Comparison of ENCODE assay signal across 18 cellular contexts in the genomic region with DNA sequence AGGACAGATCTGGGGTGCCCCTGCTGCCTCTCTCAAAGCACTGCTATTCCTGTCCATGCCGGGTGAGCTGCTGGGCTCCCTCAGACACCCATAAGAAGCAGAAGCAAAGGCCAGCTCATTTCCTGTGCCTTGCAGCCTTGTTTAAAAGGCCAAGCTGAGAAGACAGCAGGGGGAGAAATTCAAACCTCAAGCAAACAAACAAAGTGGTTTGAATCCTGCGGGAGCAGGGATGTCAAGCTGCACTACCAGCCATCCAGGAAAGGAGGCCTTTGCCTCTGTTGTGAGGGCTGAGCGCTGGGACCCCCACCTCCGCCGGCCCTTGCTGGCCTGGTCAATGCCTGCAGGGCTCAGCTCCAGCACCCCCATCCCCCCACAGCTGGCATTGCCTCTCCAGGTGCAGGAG.
DNase-seq lines count a peak whose midpoint lies in the region; ATAC-seq and TF ChIP-seq lines count a peak whose summit lies in the region.
"Had no signal": no experiment of that assay in that cellular context is flagged by ENCODE, and none has a peak within 500 bp of the region (broad histone marks: within the 10 kb centered on the region; RNA-seq: fewer than 3 reads in every experiment).

No MANE protein-coding gene starts in this region.

- DNase-seq in GM23338 (ENCODE audit: low spot score) (peak; percentile 37), NCI-H2081 (lab: John Stamatoyannopoulos, UW) (peak; percentile 41 to 80), NCI-H748 treated with DMSO at 0.1 percent for 48 hours (lab: John Stamatoyannopoulos, UW) (peak; percentile 49), left kidney (ENCODE audit: low read depth, low spot score) (peak; percentile 17), Caco-2 (no peak), AG08396 (ENCODE audit: low spot score) (no peak)
- DNase-seq: activated CD8-positive, alpha-beta memory T cell treated with anti-CD3 and anti-CD28 coated beads for 24 hours; amniotic stem cell; effector memory CD4-positive, alpha-beta T cell; naive thymus-derived CD4-positive, alpha-beta T cell; psoas muscle had no signal

- peaks cover 94% of the 10 kb centered on the region for H3K9me3 Mint-ChIP-seq in GM23338
- no peaks in the 10 kb centered on the region for H3K9me3 Mint-ChIP-seq in Caco-2 (ENCODE audit: unreplicated experiment)
- H3K9me3 Mint-ChIP-seq: T-helper 1 cell treated with Interleukin-12 subunit alpha and Interleukin-12 subunit beta and Interleukin-4 antibody, amounts not matched to agents 30 μg/mL and 1 μg/mL, for 36 hours had no signal

- H3K27me3 Mint-ChIP-seq in GM23338 (ENCODE audit: insufficient read depth, low read depth, poor library complexity) (peaks cover 3% of the 10 kb centered on the region), Caco-2 (ENCODE audit: insufficient read depth, unreplicated experiment) (no peaks in the 10 kb centered on the region)
- H3K27me3 Mint-ChIP-seq: stimulated activated memory B cell treated with anti-CD40 and anti-IgM and Interleukin-4, amounts not matched to agents 10 μg/mL and 1 μg/mL and 100 μg/mL, for 72 hours had no signal

- H3K27ac ChIP-seq in GM23338 (ENCODE audit: low read depth): no peak overlapping the region
- H3K27ac ChIP-seq: psoas muscle, thyroid gland had no signal

- no peak overlapping the region for H3K4me2 ChIP-seq in GM23338

- no peaks in the 10 kb centered on the region for H3K9me2 ChIP-seq in GM23338 (ENCODE audit: insufficient read depth)

- peaks cover 2% of the 10 kb centered on the region; the same call in 2 of the 3 replicates for H3K4me1 Mint-ChIP-seq in GM23338
- H3K4me1 Mint-ChIP-seq in Caco-2 (ENCODE audit: low read depth, unreplicated experiment): no peaks in the 10 kb centered on the region
- H3K4me1 Mint-ChIP-seq: central memory CD8-positive, alpha-beta T cell; naive thymus-derived CD4-positive, alpha-beta T cell; stimulated activated memory B cell treated with anti-CD40 and anti-IgM and Interleukin-4, amounts not matched to agents 10 μg/mL and 1 μg/mL and 100 μg/mL, for 72 hours had no signal

- H3K4me3 ChIP-seq in GM23338 (no peak overlapping the region), Caco-2 (ENCODE audit: low read depth, low read length) (no peak overlapping the region)
- H3K4me3 ChIP-seq: K562, psoas muscle, thyroid gland had no signal

- H3K79me2 ChIP-seq in GM23338 (replicated peaks; ENCODE audit: insufficient read depth): no peaks in the 10 kb centered on the region

- H3K4me1 ChIP-seq in GM23338 (ENCODE audit: insufficient read depth) (peaks cover 3% of the 10 kb centered on the region; the same call in 1 of the 2 replicates), Caco-2 (no peaks in the 10 kb centered on the region)
- H3K4me1 ChIP-seq: psoas muscle, thyroid gland had no signal

- H2AFZ ChIP-seq in GM23338: peak overlapping the region; percentile 66; the same call in 1 of the 2 replicates

- no peaks in the 10 kb centered on the region for H3K36me3 ChIP-seq in GM23338 (ENCODE audit: insufficient read depth)
- no peaks in the 10 kb centered on the region for H3K36me3 ChIP-seq in Caco-2 (ENCODE audit: control insufficient read depth, insufficient read depth, low read length)
- H3K36me3 ChIP-seq: thyroid gland had no signal

- no peaks in the 10 kb centered on the region for H4K20me1 ChIP-seq in GM23338 (replicated peaks; ENCODE audit: insufficient read depth)

- TF ChIP-seq CTCF in GM23338 (conservative IDR thresholded peaks at IDR 0.05; ENCODE audit: low read depth in 2 of 2) (no peak), Caco-2 (IDR thresholded peaks at IDR 0.05; ENCODE audit: insufficient read depth in 1 of 2, low read depth in 1 of 2, low read length in 1 of 2, severe bottlenecking in 1 of 2, unreplicated experiment in 1 of 2) (no peak)

- H3K27ac Mint-ChIP-seq in GM23338 (no peak overlapping the region), Caco-2 (ENCODE audit: unreplicated experiment) (no peak overlapping the region)
- H3K27ac Mint-ChIP-seq: naive thymus-derived CD4-positive, alpha-beta T cell; stimulated activated memory B cell treated with anti-CD40 and anti-IgM and Interleukin-4, amounts not matched to agents 10 μg/mL and 1 μg/mL and 100 μg/mL, for 72 hours; T-helper 1 cell treated with Interleukin-12 subunit alpha and Interleukin-12 subunit beta and Interleukin-4 antibody, amounts not matched to agents 30 μg/mL and 1 μg/mL, for 36 hours had no signal

- H3K36me3 Mint-ChIP-seq in GM23338 (ENCODE audit: low read depth) (peaks cover 32% of the 10 kb centered on the region), Caco-2 (ENCODE audit: insufficient read depth, unreplicated experiment) (no peaks in the 10 kb centered on the region)
- H3K36me3 Mint-ChIP-seq: naive thymus-derived CD4-positive, alpha-beta T cell; stimulated activated memory B cell treated with anti-CD40 and anti-IgM and Interleukin-4, amounts not matched to agents 10 μg/mL and 1 μg/mL and 100 μg/mL, for 72 hours had no signal

- BruUV-seq in Caco-2 (replicated peaks; lab: Mats Ljungman, UMichigan): no TSS peak

- POLR2A ChIA-PET in Caco-2 (lab: Charles Lee): no interaction called here

- H3K4me3 Mint-ChIP-seq in GM23338 (no peak overlapping the region), Caco-2 (ENCODE audit: unreplicated experiment) (no peak overlapping the region)
- H3K4me3 Mint-ChIP-seq: central memory CD8-positive, alpha-beta T cell; naive thymus-derived CD4-positive, alpha-beta T cell; stimulated activated memory B cell treated with anti-CD40 and anti-IgM and Interleukin-4, amounts not matched to agents 10 μg/mL and 1 μg/mL and 100 μg/mL, for 72 hours; T-helper 1 cell treated with Interleukin-12 subunit alpha and Interleukin-12 subunit beta and Interleukin-4 antibody, amounts not matched to agents 30 μg/mL and 1 μg/mL, for 36 hours had no signal

- peak; percentile 63 for ATAC-seq in GM23338
- ATAC-seq in GM19452 (IDR thresholded peaks at IDR 0.05; ENCODE audit: unreplicated experiment): no peak
- no peak for ATAC-seq in HG03135 (IDR thresholded peaks at IDR 0.05; ENCODE audit: unreplicated experiment)
- ATAC-seq: K562; naive thymus-derived CD4-positive, alpha-beta T cell; psoas muscle; stimulated activated memory B cell treated with anti-CD40 and anti-IgM and Interleukin-4, amounts not matched to agents 10 μg/mL and 1 μg/mL and 100 μg/mL, for 72 hours had no signal

- CTCF ChIA-PET in Caco-2 (lab: Charles Lee): no interaction called here

- H3F3A ChIP-seq in GM23338 (replicated peaks; ENCODE audit: low read depth): no peaks in the 10 kb centered on the region

- no peaks in the 10 kb centered on the region for H3K27me3 ChIP-seq in GM23338 (ENCODE audit: insufficient read depth)
- no peaks in the 10 kb centered on the region for H3K27me3 ChIP-seq in Caco-2 (replicated peaks; ENCODE audit: control insufficient read depth, insufficient read depth, low read length)
- H3K27me3 ChIP-seq: thyroid gland had no signal

- intact Hi-C loops in Caco-2 (cut with micrococcal nuclease; ENCODE audit: unreplicated experiment): no loop called here

- no peaks in the 10 kb centered on the region for H3K9me3 ChIP-seq in Caco-2
- H3K9me3 ChIP-seq: psoas muscle, thyroid gland had no signal

TF ChIP-seq in GM23338, 12 proteins besides CTCF, POLR2A, EP300 and RAD21:
- TF ChIP-seq, protein P1, sequence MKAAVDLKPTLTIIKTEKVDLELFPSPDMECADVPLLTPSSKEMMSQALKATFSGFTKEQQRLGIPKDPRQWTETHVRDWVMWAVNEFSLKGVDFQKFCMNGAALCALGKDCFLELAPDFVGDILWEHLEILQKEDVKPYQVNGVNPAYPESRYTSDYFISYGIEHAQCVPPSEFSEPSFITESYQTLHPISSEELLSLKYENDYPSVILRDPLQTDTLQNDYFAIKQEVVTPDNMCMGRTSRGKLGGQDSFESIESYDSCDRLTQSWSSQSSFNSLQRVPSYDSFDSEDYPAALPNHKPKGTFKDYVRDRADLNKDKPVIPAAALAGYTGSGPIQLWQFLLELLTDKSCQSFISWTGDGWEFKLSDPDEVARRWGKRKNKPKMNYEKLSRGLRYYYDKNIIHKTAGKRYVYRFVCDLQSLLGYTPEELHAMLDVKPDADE (IDR thresholded peaks at IDR 0.05): no peak
- TF ChIP-seq EZH2phosphoT487 (IDR thresholded peaks at IDR 0.05; ENCODE audit: unreplicated experiment) (no peak), ZNF114 (CRISPR knock-in tag; IDR thresholded peaks at IDR 0.05) (no peak)
- TF ChIP-seq, protein P2, sequence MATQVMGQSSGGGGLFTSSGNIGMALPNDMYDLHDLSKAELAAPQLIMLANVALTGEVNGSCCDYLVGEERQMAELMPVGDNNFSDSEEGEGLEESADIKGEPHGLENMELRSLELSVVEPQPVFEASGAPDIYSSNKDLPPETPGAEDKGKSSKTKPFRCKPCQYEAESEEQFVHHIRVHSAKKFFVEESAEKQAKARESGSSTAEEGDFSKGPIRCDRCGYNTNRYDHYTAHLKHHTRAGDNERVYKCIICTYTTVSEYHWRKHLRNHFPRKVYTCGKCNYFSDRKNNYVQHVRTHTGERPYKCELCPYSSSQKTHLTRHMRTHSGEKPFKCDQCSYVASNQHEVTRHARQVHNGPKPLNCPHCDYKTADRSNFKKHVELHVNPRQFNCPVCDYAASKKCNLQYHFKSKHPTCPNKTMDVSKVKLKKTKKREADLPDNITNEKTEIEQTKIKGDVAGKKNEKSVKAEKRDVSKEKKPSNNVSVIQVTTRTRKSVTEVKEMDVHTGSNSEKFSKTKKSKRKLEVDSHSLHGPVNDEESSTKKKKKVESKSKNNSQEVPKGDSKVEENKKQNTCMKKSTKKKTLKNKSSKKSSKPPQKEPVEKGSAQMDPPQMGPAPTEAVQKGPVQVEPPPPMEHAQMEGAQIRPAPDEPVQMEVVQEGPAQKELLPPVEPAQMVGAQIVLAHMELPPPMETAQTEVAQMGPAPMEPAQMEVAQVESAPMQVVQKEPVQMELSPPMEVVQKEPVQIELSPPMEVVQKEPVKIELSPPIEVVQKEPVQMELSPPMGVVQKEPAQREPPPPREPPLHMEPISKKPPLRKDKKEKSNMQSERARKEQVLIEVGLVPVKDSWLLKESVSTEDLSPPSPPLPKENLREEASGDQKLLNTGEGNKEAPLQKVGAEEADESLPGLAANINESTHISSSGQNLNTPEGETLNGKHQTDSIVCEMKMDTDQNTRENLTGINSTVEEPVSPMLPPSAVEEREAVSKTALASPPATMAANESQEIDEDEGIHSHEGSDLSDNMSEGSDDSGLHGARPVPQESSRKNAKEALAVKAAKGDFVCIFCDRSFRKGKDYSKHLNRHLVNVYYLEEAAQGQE (IDR thresholded peaks at IDR 0.05; ENCODE audit: unreplicated experiment): no peak

Comparison
In these comparisons a context has a peak if more than half of its experiments do, and no peak if none do; other contexts are left out.
1. DNase-seq: peak in GM23338 (single experiment), NCI-H2081 (2 of 2), NCI-H748 treated with DMSO at 0.1 percent for 48 hours (single experiment) and left kidney (single experiment); none in Caco-2 (0 of 2) and AG08396 (single experiment).